8 cellular contexts compared by ENCODE assay signal in the genomic region with DNA sequence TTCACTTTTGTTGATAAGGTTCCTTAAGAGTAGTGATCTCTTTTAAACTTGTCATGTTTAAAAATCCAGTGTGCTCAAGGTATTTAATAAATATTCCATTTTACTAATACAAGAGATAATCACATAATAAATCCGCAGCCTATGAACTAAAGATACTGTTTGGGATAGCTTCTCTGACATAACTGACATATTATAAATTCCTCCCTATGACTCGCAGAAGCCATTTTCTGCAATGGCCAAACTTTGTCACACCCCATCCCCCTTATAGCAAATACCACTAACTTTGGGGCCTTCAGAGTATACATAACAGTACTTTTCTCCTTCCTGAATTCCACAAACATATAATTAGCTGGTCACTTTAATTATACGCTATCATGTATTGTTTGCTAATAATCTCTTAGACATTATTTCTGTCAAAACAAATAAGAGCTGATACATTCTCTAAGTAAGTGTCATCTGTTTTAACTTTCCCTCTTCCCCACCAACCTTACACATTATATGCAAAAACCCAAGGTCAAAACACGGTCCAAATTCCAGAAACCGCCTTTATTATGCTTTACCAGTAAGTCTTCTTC. TPM values are rescaled to one million over a fixed set of nuclear protein-coding genes. Genes with fewer than 3 reads are reported as not detected.
A peak's percentile ranks its signal among the peaks of the same experiment; 100 is the strongest.
DNase-seq lines count a peak whose midpoint lies in the region; ATAC-seq, FAIRE-seq and TF ChIP-seq lines count a peak whose summit lies in the region.

No MANE protein-coding gene starts in this region.

- H3K9me3 ChIP-seq in kidney (ENCODE audit: control insufficient read depth in 1 of 2, low read length in 2 of 2) (no peaks in the 10 kb centered on the region), transverse colon (no peaks in the 10 kb centered on the region)

- POLR2A ChIA-PET in activated CD4-positive, alpha-beta memory T cell treated with anti-CD3 and anti-CD28 coated beads, Interleukin-2, amount 10 ng/mL, durations not matched to agents 7 days and 5 days (lab: Charles Lee) = interaction anchor here (1.2 to 4.9 kb wide), 6 partner anchors 73 to 489 kb away, joined by 5 to 104 read pairs (median 59); a partner anchor contains a TSS

- H3K36me3 ChIP-seq in GM23338 (ENCODE audit: insufficient read depth) (no peaks in the 10 kb centered on the region), kidney (ENCODE audit: control insufficient read depth in 1 of 2, insufficient read depth in 2 of 2, low read length in 2 of 2) (no peaks in the 10 kb centered on the region), transverse colon (no peaks in the 10 kb centered on the region)

- H3F3A ChIP-seq in GM23338 (replicated peaks; ENCODE audit: low read depth) = no peaks in the 10 kb centered on the region

- H3K27ac Mint-ChIP-seq in GM23338 = peak overlapping the region; percentile 99
- H3K27ac Mint-ChIP-seq in activated CD4-positive, alpha-beta memory T cell treated with anti-CD3 and anti-CD28 coated beads, Interleukin-2, amount 10 ng/mL, durations not matched to agents 7 days and 5 days = peak overlapping the region; percentile 100

- peak overlapping the region; percentile 92 for H3K4me3 Mint-ChIP-seq in GM23338
- H3K4me3 Mint-ChIP-seq in activated CD4-positive, alpha-beta memory T cell treated with anti-CD3 and anti-CD28 coated beads, Interleukin-2, amount 10 ng/mL, durations not matched to agents 7 days and 5 days = peak overlapping the region; percentile 99

- ATAC-seq in GM23338 (no peak), GM19452 (IDR thresholded peaks at IDR 0.05; ENCODE audit: unreplicated experiment) (no peak)

- H3K4me1 Mint-ChIP-seq in GM23338 = peaks cover 10% of the 10 kb centered on the region; the same call in 2 of the 3 replicates
- H3K4me1 Mint-ChIP-seq in activated CD4-positive, alpha-beta memory T cell treated with anti-CD3 and anti-CD28 coated beads, Interleukin-2, amount 10 ng/mL, durations not matched to agents 7 days and 5 days = peaks cover 46% of the 10 kb centered on the region

- H4K20me1 ChIP-seq in GM23338 (replicated peaks; ENCODE audit: insufficient read depth) = no peaks in the 10 kb centered on the region

- H3K4me1 ChIP-seq in GM23338 (ENCODE audit: insufficient read depth) (peaks cover 13% of the 10 kb centered on the region), kidney (ENCODE audit: control insufficient read depth in 1 of 2, insufficient read depth in 1 of 2, low read depth in 1 of 2, low read length in 2 of 2) (peaks cover 0 to 8% of the 10 kb centered on the region in 2 donors), transverse colon (peaks cover 0 to 26% (median 15%) of the 10 kb centered on the region in 4 donors)

- H3K27me3 Mint-ChIP-seq in GM23338 (ENCODE audit: insufficient read depth, low read depth, poor library complexity) = peaks cover 8% of the 10 kb centered on the region
- H3K27me3 Mint-ChIP-seq in activated CD4-positive, alpha-beta memory T cell treated with anti-CD3 and anti-CD28 coated beads, Interleukin-2, amount 10 ng/mL, durations not matched to agents 7 days and 5 days = no peaks in the 10 kb centered on the region

- CTCF ChIA-PET in activated CD4-positive, alpha-beta memory T cell treated with anti-CD3 and anti-CD28 coated beads, Interleukin-2, amount 10 ng/mL, durations not matched to agents 7 days and 5 days (lab: Charles Lee) = interaction anchor here (3.7 kb wide), 1 partner anchor 376 kb away, joined by 22 read pairs; no protein-coding TSS in a partner anchor

- TF ChIP-seq EP300 in transverse colon (IDR thresholded peaks at IDR 0.05; ENCODE audit: low read depth) = no peak

- peak overlapping the region; percentile 10 to 74 for H3K9ac ChIP-seq in kidney (ENCODE audit: low read length in 2 of 2)

- H3K27ac ChIP-seq in 22Rv1 = peak overlapping the region; percentile 84
- no peak overlapping the region; the same call in 1 of the 2 replicates for H3K27ac ChIP-seq in GM23338 (ENCODE audit: low read depth)
- no peak overlapping the region for H3K27ac ChIP-seq in kidney (ENCODE audit: low read depth in 2 of 2, low read length in 2 of 2)
- H3K27ac ChIP-seq in transverse colon = peak overlapping the region; percentile 95 to 98 (median 96)

- 34 to 40% methylated on average over 5 of the region's 5 CpGs for WGBS in transverse colon (ENCODE audit: low coverage in 1 of 2), 2 donors

- FAIRE-seq in kidney (lab: Jason Lieb, UNC) = no peak

- peaks cover 18% of the 10 kb centered on the region for H3K79me2 ChIP-seq in GM23338 (replicated peaks; ENCODE audit: insufficient read depth)

- TF ChIP-seq CTCF in 22Rv1 (IDR thresholded peaks at IDR 0.05) (no peak), GM23338 (conservative IDR thresholded peaks at IDR 0.05; ENCODE audit: low read depth in 2 of 2) (no peak), kidney (IDR thresholded peaks at IDR 0.05; ENCODE audit: borderline replicate concordance, extremely low read depth, insufficient read depth) (no peak), transverse colon (IDR thresholded peaks at IDR 0.05) (no peak)

- H3K4me2 ChIP-seq in GM23338 = peak overlapping the region; percentile 77

- no peaks in the 10 kb centered on the region; the same call in 2 of the 3 replicates for H3K9me3 Mint-ChIP-seq in GM23338
- H3K9me3 Mint-ChIP-seq in activated CD4-positive, alpha-beta memory T cell treated with anti-CD3 and anti-CD28 coated beads, Interleukin-2, amount 10 ng/mL, durations not matched to agents 7 days and 5 days = no peaks in the 10 kb centered on the region

- no peaks in the 10 kb centered on the region for H3K27me3 ChIP-seq in GM23338 (ENCODE audit: insufficient read depth)
- no peaks in the 10 kb centered on the region for H3K27me3 ChIP-seq in transverse colon

- H3K9me2 ChIP-seq in GM23338 (ENCODE audit: insufficient read depth) = no peaks in the 10 kb centered on the region

- DNase-seq in GM23338 (ENCODE audit: low spot score) = peak; percentile 27
- no peak for DNase-seq in activated CD4-positive, alpha-beta memory T cell treated with anti-CD3 and anti-CD28 coated beads, Interleukin-2, amount 10 ng/mL, durations not matched to agents 7 days and 5 days
- no peak for DNase-seq in kidney
- no peak for DNase-seq in transverse colon
- no peak for DNase-seq in NCI-H2227 treated with DMSO at 0.1 percent for 48 hours (lab: John Stamatoyannopoulos, UW)
- no peak for DNase-seq in SK-N-DZ (ENCODE audit: low spot score)

- no peak for TF ChIP-seq POLR2A in transverse colon (IDR thresholded peaks at IDR 0.05)

- no peak overlapping the region for H2AFZ ChIP-seq in GM23338

- in situ Hi-C loops in transverse colon (cut with MboI; ENCODE audit: low pct_ligation_motif_present in 1 of 4, low pct_unique_long_range_greater_than_20kb in 1 of 4, low sequenced_read_pairs in 3 of 4) = loop anchor here (25.0 kb wide), 2 partner anchors 170 to 420 kb away; a partner anchor contains a TSS

- intact Hi-C loops in kidney (cut with DNase I) = no loop called here
- intact Hi-C loops in transverse colon (cut with DNase I; ENCODE audit: low total_unique reads) = no loop called here

- H3K4me3 ChIP-seq in GM23338 = peak overlapping the region; percentile 73
- peak overlapping the region; percentile 89 to 91 for H3K4me3 ChIP-seq in kidney (ENCODE audit: low read length in 2 of 2)
- peak overlapping the region in 3 of 4 donors; percentile 84 to 98 (median 84) for H3K4me3 ChIP-seq in transverse colon

- H3K36me3 Mint-ChIP-seq in GM23338 (ENCODE audit: low read depth) = peaks cover 2% of the 10 kb centered on the region; the same call in 1 of the 3 replicates
- peaks cover 32% of the 10 kb centered on the region for H3K36me3 Mint-ChIP-seq in activated CD4-positive, alpha-beta memory T cell treated with anti-CD3 and anti-CD28 coated beads, Interleukin-2, amount 10 ng/mL, durations not matched to agents 7 days and 5 days (ENCODE audit: low read depth)

TF ChIP-seq in GM23338, 12 proteins besides CTCF, POLR2A, EP300 and RAD21:
- TF ChIP-seq ZNF331 (CRISPR knock-in tag; IDR thresholded peaks at IDR 0.05; ENCODE audit: low read depth) (no peak), EZH2 (IDR thresholded peaks at IDR 0.05; ENCODE audit: low read depth, unreplicated experiment) (no peak)
TF ChIP-seq in GM23338: peak in this region for 0.

RNA-seq across cellular contexts. Expression of a gene that starts 1.1 kb away (rescaled TPM):
- total RNA-seq in GM23338 (2014; rRNA removed; shearing (Covaris generic)) = 6.5 and 8.6 TPM in 2 replicates
- 8.3 and 11.2 TPM in 2 replicates for polyA plus RNA-seq in GM23338 (2016; fragmentation: Nextera tagmentation; extraction: Ambion mirVana)
- 10 to 100 TPM; 17.0 to 19.0 TPM for total RNA-seq in activated CD4-positive, alpha-beta memory T cell treated with anti-CD3 and anti-CD28 coated beads, Interleukin-2, amount 10 ng/mL, durations not matched to agents 7 days and 5 days
- 24.1 TPM for total RNA-seq in kidney
- polyA plus RNA-seq in kidney (ENCODE audit: insufficient read depth, low read depth, low replicate concordance) = 7.1 TPM
- total RNA-seq in transverse colon = 10 to 100 TPM in 1 of 4 donors, 1 to 10 TPM in 2, under 1 TPM in 1; 0.60 to 11.5 (median 7.3) TPM
- polyA plus RNA-seq in SK-N-DZ (2014; cell fraction: cytosol; rRNA removed) = 4.8 and 5.1 TPM in 2 replicates
- 11.5 and 12.8 TPM in 2 replicates for polyA plus RNA-seq in SK-N-DZ (2014; cell fraction: nucleus; rRNA removed)

RNA-seq across cellular contexts. Expression of a gene that starts 32.4 kb away (rescaled TPM):
- 11.8 and 15.3 TPM in 2 replicates for total RNA-seq in GM23338 (2014; rRNA removed; shearing (Covaris generic))
- polyA plus RNA-seq in GM23338 (2016; fragmentation: Nextera tagmentation; extraction: Ambion mirVana) (9.6 and 12.2 TPM in 2 replicates), kidney (ENCODE audit: insufficient read depth, low read depth, low replicate concordance) (0.71 TPM)
- total RNA-seq in activated CD4-positive, alpha-beta memory T cell treated with anti-CD3 and anti-CD28 coated beads, Interleukin-2, amount 10 ng/mL, durations not matched to agents 7 days and 5 days = 1 to 10 TPM; 7.7 to 8.5 TPM
- total RNA-seq in kidney (2.3 TPM), transverse colon (1 to 10 TPM in 2 of 4 donors, under 1 TPM in 1, not detected in 1; 0.55 to 4.0 (median 3.2) TPM)
- 19.6 and 20.0 TPM in 2 replicates for polyA plus RNA-seq in SK-N-DZ (2014; cell fraction: cytosol; rRNA removed)
- 28.2 and 40.3 TPM in 2 replicates for polyA plus RNA-seq in SK-N-DZ (2014; cell fraction: nucleus; rRNA removed)

Comparison
In these comparisons a context has a peak if more than half of its experiments do, and no peak if none do; other contexts are left out.
1. H3K27ac ChIP-seq: peak in 22Rv1 (single experiment) and transverse colon (4 of 4); none in GM23338 (single experiment) and kidney (0 of 2).
2. Peak in every context shown above with its lines, with median percentiles within 50 percentile points of each other: H3K4me3 ChIP-seq.